Comparison of ENCODE assay signal across 1 cellular context in genomic region chr19:13985771-13986347, GRCh38.
TF ChIP-seq lines count a peak whose summit lies in the region.

No MANE protein-coding gene starts in this region.

TF ChIP-seq in GM23338, 12 proteins besides CTCF, POLR2A, EP300 and RAD21 (continued from another document):
- TF ChIP-seq ZNF462 (CRISPR knock-in tag; IDR thresholded peaks at IDR 0.05) (no peak), EZH2phosphoT487 (IDR thresholded peaks at IDR 0.05; ENCODE audit: unreplicated experiment) (no peak), ZNF114 (CRISPR knock-in tag; IDR thresholded peaks at IDR 0.05) (no peak), POLR2AphosphoS5 (IDR thresholded peaks at IDR 0.05; ENCODE audit: low read depth) (no peak)
- TF ChIP-seq, protein P1, sequence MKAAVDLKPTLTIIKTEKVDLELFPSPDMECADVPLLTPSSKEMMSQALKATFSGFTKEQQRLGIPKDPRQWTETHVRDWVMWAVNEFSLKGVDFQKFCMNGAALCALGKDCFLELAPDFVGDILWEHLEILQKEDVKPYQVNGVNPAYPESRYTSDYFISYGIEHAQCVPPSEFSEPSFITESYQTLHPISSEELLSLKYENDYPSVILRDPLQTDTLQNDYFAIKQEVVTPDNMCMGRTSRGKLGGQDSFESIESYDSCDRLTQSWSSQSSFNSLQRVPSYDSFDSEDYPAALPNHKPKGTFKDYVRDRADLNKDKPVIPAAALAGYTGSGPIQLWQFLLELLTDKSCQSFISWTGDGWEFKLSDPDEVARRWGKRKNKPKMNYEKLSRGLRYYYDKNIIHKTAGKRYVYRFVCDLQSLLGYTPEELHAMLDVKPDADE (IDR thresholded peaks at IDR 0.05) = no peak
